8 cellular contexts compared by ENCODE assay signal in genomic region chr9:2158111-2158610, GRCh38.
DNase-seq lines count a peak whose midpoint lies in the region; FAIRE-seq and TF ChIP-seq lines count a peak whose summit lies in the region.

No MANE protein-coding gene starts in this region.

- H3K9me3 Mint-ChIP-seq in dendritic cell treated with granulocyte-macrophage colony-stimulating factor and Interleukin-4, amounts not matched to agents 40 ng/mL and 50 ng/mL, for 4 days, result no peaks in the 10 kb centered on the region

- no peaks in the 10 kb centered on the region for H3K27me3 Mint-ChIP-seq in dendritic cell treated with granulocyte-macrophage colony-stimulating factor and Interleukin-4, amounts not matched to agents 40 ng/mL and 50 ng/mL, for 4 days

- peak; percentile 61 for DNase-seq in G401 (ENCODE audit: low spot score)
- DNase-seq in H54 (ENCODE audit: insufficient read length, low spot score), result peak; percentile 23
- DNase-seq in M059J (ENCODE audit: low read depth), result peak; percentile 39
- DNase-seq in T-helper 9 cell, result peak; percentile 7
- peak in 2 of 3 experiments; percentile 5 to 17 for DNase-seq in stimulated activated CD4-positive, alpha-beta T cell treated with anti-CD3 and anti-CD28 coated beads, TNF-alpha, amount 100 ng/mL, for 24 hours (ENCODE audit: low read depth in 3 of 3)
- no peak for DNase-seq in GM19238 (ENCODE audit: insufficient read length, low spot score)

- TF ChIP-seq RAD21 in liver (IDR thresholded peaks at IDR 0.05), result no peak

- in situ Hi-C loops in G401 (cut with HindIII; ENCODE audit: low sequenced_read_pairs), result no loop called here

- intact Hi-C loops in dendritic cell treated with granulocyte-macrophage colony-stimulating factor and Interleukin-4, amounts not matched to agents 40 ng/mL and 50 ng/mL, for 4 days (cut with micrococcal nuclease), result loop anchor here (5.0 kb wide), 1 partner anchor 141 kb away; the partner anchor contains the start of gene SMARCA2

- peaks cover 17% of the 10 kb centered on the region for H3K36me3 Mint-ChIP-seq in dendritic cell treated with granulocyte-macrophage colony-stimulating factor and Interleukin-4, amounts not matched to agents 40 ng/mL and 50 ng/mL, for 4 days (ENCODE audit: low read depth)

- peak; percentile 94 for FAIRE-seq in H54 (lab: Jason Lieb, UNC)

- H3K9me3 ChIP-seq in liver (ENCODE audit: control insufficient read depth in 4 of 4, low read length in 3 of 4), result no peaks in the 10 kb centered on the region

- peak overlapping the region; percentile 67 for H3K4me3 Mint-ChIP-seq in dendritic cell treated with granulocyte-macrophage colony-stimulating factor and Interleukin-4, amounts not matched to agents 40 ng/mL and 50 ng/mL, for 4 days

- H3K4me3 ChIP-seq in liver (ENCODE audit: low read depth in 1 of 3, low read length in 3 of 3), result peak overlapping the region in 2 of 3 donors; percentile 35 to 36

- peak overlapping the region; percentile 77 for H3K27ac Mint-ChIP-seq in dendritic cell treated with granulocyte-macrophage colony-stimulating factor and Interleukin-4, amounts not matched to agents 40 ng/mL and 50 ng/mL, for 4 days

- 30% methylated on average over 13 of the region's 13 CpGs for WGBS in liver

- H3K36me3 ChIP-seq in liver (ENCODE audit: control insufficient read depth in 4 of 4, insufficient read depth in 3 of 4, low read depth in 1 of 4, low read length in 3 of 4), result peaks cover 0 to 15% (median 11%) of the 10 kb centered on the region in 4 donors

- H3K4me1 Mint-ChIP-seq in dendritic cell treated with granulocyte-macrophage colony-stimulating factor and Interleukin-4, amounts not matched to agents 40 ng/mL and 50 ng/mL, for 4 days (ENCODE audit: low read depth), result peaks cover 64% of the 10 kb centered on the region

- H3K27me3 ChIP-seq in liver (ENCODE audit: control insufficient read depth in 4 of 4, insufficient read depth in 4 of 4, low read length in 3 of 4), result no peaks in the 10 kb centered on the region

- peak overlapping the region in 1 of 2 donors; percentile 73 for H3K9ac ChIP-seq in liver (ENCODE audit: low read depth in 1 of 2, low read length in 2 of 2)

- TF ChIP-seq CTCF in liver (IDR thresholded peaks at IDR 0.05; ENCODE audit: low read depth, low read length, missing input control), result no peak

- peak overlapping the region; percentile 57 to 58 for H3K27ac ChIP-seq in liver (ENCODE audit: low read depth in 1 of 2, low read length in 2 of 2)

- no peak for TF ChIP-seq POLR2A in H54 (IDR thresholded peaks at IDR 0.05; ENCODE audit: low read depth, low read length)

- peaks cover 0 to 19% (median 2%) of the 10 kb centered on the region in 4 donors for H3K4me1 ChIP-seq in liver (ENCODE audit: control insufficient read depth in 4 of 4, insufficient read depth in 4 of 4, low read length in 3 of 4)

TF ChIP-seq in liver, 16 proteins besides CTCF, POLR2A, EP300 and RAD21:
- TF ChIP-seq HNF4A (conservative IDR thresholded peaks at IDR 0.05), result no peak
- no peak for TF ChIP-seq TAF1 (conservative IDR thresholded peaks at IDR 0.05)
